Comparison of ENCODE assay signal across 10 cellular contexts in genomic region chr5:135544666-135545045, GRCh38. TPM values are rescaled to one million over a fixed set of nuclear protein-coding genes. Genes with fewer than 3 reads are reported as not detected.
DNase-seq lines count a peak whose midpoint lies in the region; ATAC-seq and TF ChIP-seq lines count a peak whose summit lies in the region.
"Had no signal": no experiment of that assay in that cellular context is flagged by ENCODE, and none has a peak within 500 bp of the region (broad histone marks: within the 10 kb centered on the region; RNA-seq: fewer than 3 reads in every experiment).

No MANE protein-coding gene starts in this region.

- no peak for TF ChIP-seq CTCF in heart left ventricle (IDR thresholded peaks at IDR 0.05)
- TF ChIP-seq CTCF in natural killer cell (IDR thresholded peaks at IDR 0.05) = no peak
- no peak for TF ChIP-seq CTCF in uterus (IDR thresholded peaks at IDR 0.05)

- 6 to 9% (median 8%) methylated on average over 30 of the region's 30 CpGs for WGBS in heart left ventricle, 4 donors

- TF ChIP-seq POLR2A in heart left ventricle (IDR thresholded peaks at IDR 0.05) = no peak
- TF ChIP-seq POLR2A in uterus (IDR thresholded peaks at IDR 0.05) = no peak

- intact Hi-C loops in heart left ventricle (cut with DNase I) = no loop called here
- intact Hi-C loops in Right ventricle myocardium inferior (cut with DNase I) = no loop called here
- intact Hi-C loops in natural killer cell (cut with micrococcal nuclease) = no loop called here
- intact Hi-C loops in uterus (cut with DNase I; ENCODE audit: low total_unique reads) = no loop called here

- peak overlapping the region; percentile 16 to 85 for H3K27ac Mint-ChIP-seq in natural killer cell

- peaks cover 21% of the 10 kb centered on the region in 2 donors for H3K4me1 Mint-ChIP-seq in natural killer cell

- peaks cover 27 to 97% (median 67%) of the 10 kb centered on the region in 9 donors for H3K27me3 ChIP-seq in heart left ventricle
- H3K27me3 ChIP-seq in effector memory CD4-positive, alpha-beta T cell (replicated peaks; ENCODE audit: control insufficient read depth, insufficient read depth, low read length, poor library complexity, severe bottlenecking) = peaks cover 35% of the 10 kb centered on the region
- H3K27me3 ChIP-seq in uterus = peaks cover 10 to 14% of the 10 kb centered on the region in 2 donors

- no peaks in the 10 kb centered on the region for H3K36me3 ChIP-seq in heart left ventricle
- no peaks in the 10 kb centered on the region for H3K36me3 ChIP-seq in effector memory CD4-positive, alpha-beta T cell (ENCODE audit: control insufficient read depth, insufficient read depth, low read length)
- H3K36me3 ChIP-seq in uterus = no peaks in the 10 kb centered on the region

- H3K9me3 ChIP-seq in heart left ventricle (no peaks in the 10 kb centered on the region), uterus (no peaks in the 10 kb centered on the region)
- H3K9me3 ChIP-seq in effector memory CD4-positive, alpha-beta T cell (ENCODE audit: control insufficient read depth, low read length) = no peaks in the 10 kb centered on the region

- H3K36me3 Mint-ChIP-seq in natural killer cell = no peaks in the 10 kb centered on the region

- peak overlapping the region; percentile 32 to 65 (median 52) for H3K4me3 ChIP-seq in heart left ventricle
- peak overlapping the region; percentile 59 for H3K4me3 ChIP-seq in effector memory CD4-positive, alpha-beta T cell (ENCODE audit: insufficient read depth, low read depth, low read length, poor library complexity, severe bottlenecking)
- peak overlapping the region; percentile 16 to 25 for H3K4me3 ChIP-seq in uterus

- H3K27me3 Mint-ChIP-seq in natural killer cell (ENCODE audit: low read depth in 2 of 2) = peaks cover 45 to 48% of the 10 kb centered on the region in 2 donors

- ATAC-seq in heart left ventricle = no peak
- no peak for ATAC-seq in Right ventricle myocardium inferior
- peak in 1 of 3 donors; percentile 19 for ATAC-seq in natural killer cell
- no peak for ATAC-seq in HG03135 (IDR thresholded peaks at IDR 0.05; ENCODE audit: unreplicated experiment)
- no peak for ATAC-seq in GM21528 (IDR thresholded peaks at IDR 0.05; ENCODE audit: low FRiP score, unreplicated experiment)

- H3K9me3 Mint-ChIP-seq in natural killer cell = no peaks in the 10 kb centered on the region

- H3K27ac ChIP-seq in heart left ventricle = peak overlapping the region in 1 of 12 donors; percentile 50
- H3K27ac ChIP-seq in effector memory CD4-positive, alpha-beta T cell (ENCODE audit: insufficient read depth, low read length, poor library complexity, severe bottlenecking) = no peak overlapping the region
- H3K27ac ChIP-seq in uterus = no peak overlapping the region

- H3K4me3 Mint-ChIP-seq in natural killer cell = peak overlapping the region; percentile 97

- no peak for DNase-seq in heart left ventricle
- DNase-seq in Right ventricle myocardium inferior (ENCODE audit: missing footprints) = no peak
- no peak for DNase-seq in effector memory CD4-positive, alpha-beta T cell
- DNase-seq in natural killer cell = no peak
- no peak for DNase-seq in uterus
- no peak for DNase-seq in NCI-H2196 (lab: John Stamatoyannopoulos, UW; ENCODE audit: unreplicated experiment)
- DNase-seq: KG1, SHP77 had no signal

- peaks cover 0 to 23% (median 17%) of the 10 kb centered on the region in 12 donors for H3K4me1 ChIP-seq in heart left ventricle
- peaks cover 5% of the 10 kb centered on the region for H3K4me1 ChIP-seq in effector memory CD4-positive, alpha-beta T cell (ENCODE audit: control insufficient read depth, insufficient read depth, low read length, poor library complexity, severe bottlenecking)
- peaks cover 0 to 6% of the 10 kb centered on the region in 2 donors for H3K4me1 ChIP-seq in uterus

RNA-seq across cellular contexts. Expression of gene NEUROG1, which starts 8.9 kb away (rescaled TPM):
- not detected for total RNA-seq in heart left ventricle
- polyA plus RNA-seq in heart left ventricle = not detected
- total RNA-seq in Right ventricle myocardium inferior = not detected
- not detected for total RNA-seq in natural killer cell
- total RNA-seq in uterus = not detected

RNA-seq across cellular contexts. Expression of gene CXCL14, which starts 34.1 kb away (rescaled TPM):
- total RNA-seq in heart left ventricle (10 to 100 TPM in 1 of 9 donors, 1 to 10 TPM in 3, under 1 TPM in 5; 0.26 to 31.8 (median 0.90) TPM), Right ventricle myocardium inferior (1.8 TPM), natural killer cell (not detected), uterus (10 to 100 TPM in 1 of 4 donors, 1 to 10 TPM in 3; 1.4 to 10.9 (median 3.5) TPM)
- polyA plus RNA-seq in heart left ventricle = under 1 TPM; 0.22 to 0.69 TPM
